In the genomic region with DNA sequence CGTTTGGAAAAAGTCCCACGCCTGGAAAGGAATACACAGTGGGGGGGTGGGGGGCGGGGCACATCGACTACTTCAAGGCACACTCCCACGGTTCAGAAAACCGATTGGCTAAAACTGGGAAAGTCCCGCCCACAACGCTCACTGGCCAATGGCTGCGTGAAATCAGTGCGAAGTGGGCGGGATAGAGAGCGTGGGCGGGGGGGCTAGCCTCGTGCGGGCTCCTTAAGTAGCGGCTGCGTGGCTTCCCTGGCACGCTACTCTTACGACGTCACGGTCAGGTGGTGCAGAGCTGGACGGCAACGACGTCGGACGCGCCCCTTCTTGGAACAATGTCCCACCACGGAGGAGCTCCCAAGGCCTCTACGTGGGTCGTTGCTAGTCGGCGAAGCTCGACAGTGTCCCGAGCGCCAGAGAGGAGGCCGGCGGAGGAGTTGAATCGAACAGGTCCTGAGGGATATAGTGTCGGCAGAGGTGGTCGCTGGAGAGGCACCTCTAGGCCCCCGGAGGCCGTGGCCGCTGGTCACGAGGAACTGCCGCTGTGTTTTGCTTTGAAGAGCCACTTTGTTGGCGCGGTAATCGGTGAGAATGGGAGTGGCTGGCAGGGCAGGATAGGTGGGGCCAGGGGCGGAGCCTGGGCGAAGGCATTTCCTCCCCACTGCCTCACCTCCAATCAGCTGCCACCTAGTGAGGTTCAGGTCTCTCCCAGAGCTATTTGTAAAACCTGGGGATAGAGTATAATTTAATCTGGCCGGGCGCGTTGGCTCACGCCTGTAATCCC, we compare ENCODE assay signal across 8 cellular contexts. TPM values are rescaled to one million over a fixed set of nuclear protein-coding genes. Genes with fewer than 3 reads are reported as not detected.
DNase-seq lines count a peak whose midpoint lies in the region; ATAC-seq and TF ChIP-seq lines count a peak whose summit lies in the region.

A gene (plus strand): TSS at position 252 of the 778 bp plus-strand sequence. CDS start 78 bp downstream, at position 330.

- H3K36me3 ChIP-seq in lung (ENCODE audit: control insufficient read depth in 2 of 2, insufficient read depth in 2 of 2, low read length in 2 of 2) (no peaks in the 10 kb centered on the region), subcutaneous abdominal adipose tissue (ENCODE audit: control insufficient read depth in 5 of 5, insufficient read depth in 5 of 5, low read length in 5 of 5) (no peaks in the 10 kb centered on the region), Caco-2 (ENCODE audit: control insufficient read depth, insufficient read depth, low read length) (no peaks in the 10 kb centered on the region)

- H3K4me1 Mint-ChIP-seq in Caco-2 (ENCODE audit: low read depth, unreplicated experiment), result peaks cover 7% of the 10 kb centered on the region

- H3K27ac ChIP-seq in lung (ENCODE audit: low read depth in 1 of 2, low read length in 1 of 2) (peak within 1 kb of the TSS in 1 of 2 donors; percentile 6), subcutaneous abdominal adipose tissue (ENCODE audit: low read depth, low read length) (no peak within 1 kb of the TSS)

- ATAC-seq in lung (ENCODE audit: insufficient read depth, low FRiP score), result peak; percentile 72
- ATAC-seq in GM18520 (IDR thresholded peaks at IDR 0.05; ENCODE audit: unreplicated experiment), result no peak

- no peak for TF ChIP-seq CTCF in astrocyte of the spinal cord (IDR thresholded peaks at IDR 0.05; ENCODE audit: low read depth, low read length)
- no peak for TF ChIP-seq CTCF in lung (IDR thresholded peaks at IDR 0.05; ENCODE audit: control extremely low read depth, extremely low read depth)
- no peak for TF ChIP-seq CTCF in Caco-2 (IDR thresholded peaks at IDR 0.05; ENCODE audit: insufficient read depth in 1 of 2, low read depth in 1 of 2, low read length in 1 of 2, severe bottlenecking in 1 of 2, unreplicated experiment in 1 of 2)

- WGBS in lung, 2 donors, result 81% methylated on average over 54 of the region's 54 CpGs

- H3K9me3 ChIP-seq in lung (ENCODE audit: control insufficient read depth in 2 of 2, insufficient read depth in 1 of 2, low read length in 1 of 2), result no peaks in the 10 kb centered on the region
- no peaks in the 10 kb centered on the region for H3K9me3 ChIP-seq in subcutaneous abdominal adipose tissue (ENCODE audit: control insufficient read depth in 5 of 5, low read length in 5 of 5)
- no peaks in the 10 kb centered on the region for H3K9me3 ChIP-seq in Caco-2

- H3K27me3 ChIP-seq in lung (ENCODE audit: control insufficient read depth, insufficient read depth), result no peaks in the 10 kb centered on the region
- peaks cover 0 to 3% (median 0%) of the 10 kb centered on the region in 5 donors for H3K27me3 ChIP-seq in subcutaneous abdominal adipose tissue (ENCODE audit: control insufficient read depth in 5 of 5, insufficient read depth in 4 of 5, low read length in 5 of 5)
- no peaks in the 10 kb centered on the region for H3K27me3 ChIP-seq in Caco-2 (replicated peaks; ENCODE audit: control insufficient read depth, insufficient read depth, low read length)

- BruUV-seq in Caco-2 (replicated peaks; lab: Mats Ljungman, UMichigan), result no TSS peak

- POLR2A ChIA-PET in Caco-2 (lab: Charles Lee), result no interaction called here

- CTCF ChIA-PET in Caco-2 (lab: Charles Lee), result no interaction called here

- peak within 1 kb of the TSS in 1 of 5 donors; percentile 26 for H3K9ac ChIP-seq in subcutaneous abdominal adipose tissue (ENCODE audit: low read length in 5 of 5)

- H3K4me3 Mint-ChIP-seq in Caco-2 (ENCODE audit: unreplicated experiment), result no peak within 1 kb of the TSS

- no peak within 1 kb of the TSS for H3K27ac Mint-ChIP-seq in Caco-2 (ENCODE audit: unreplicated experiment)

- no peaks in the 10 kb centered on the region for H3K27me3 Mint-ChIP-seq in Caco-2 (ENCODE audit: insufficient read depth, unreplicated experiment)

- peak within 1 kb of the TSS; percentile 44; the same call in 1 of the 2 replicates for H3K4me3 ChIP-seq in GM08714 (ENCODE audit: low read length)
- peak within 1 kb of the TSS; percentile 15 for H3K4me3 ChIP-seq in astrocyte of the spinal cord (ENCODE audit: low read depth, low read length)
- H3K4me3 ChIP-seq in lung, result no peak within 1 kb of the TSS
- H3K4me3 ChIP-seq in subcutaneous abdominal adipose tissue (ENCODE audit: low read depth in 1 of 5, low read length in 5 of 5), result peak within 1 kb of the TSS in 3 of 5 donors; percentile 28 to 42 (median 29)
- no peak within 1 kb of the TSS for H3K4me3 ChIP-seq in Caco-2 (ENCODE audit: low read depth, low read length)

- no peaks in the 10 kb centered on the region for H3K9me3 Mint-ChIP-seq in Caco-2 (ENCODE audit: unreplicated experiment)

- in situ Hi-C loops in astrocyte of the spinal cord (cut with HindIII; ENCODE audit: low sequenced_read_pairs), result no loop called here

- H3K4me1 ChIP-seq in lung (ENCODE audit: control insufficient read depth in 2 of 2, insufficient read depth in 2 of 2, low read length in 2 of 2) (no peaks in the 10 kb centered on the region), subcutaneous abdominal adipose tissue (ENCODE audit: control insufficient read depth in 5 of 5, insufficient read depth in 5 of 5, low read length in 5 of 5) (peaks cover 0 to 3% (median 0%) of the 10 kb centered on the region in 5 donors), Caco-2 (no peaks in the 10 kb centered on the region)

- intact Hi-C loops in Caco-2 (cut with micrococcal nuclease; ENCODE audit: unreplicated experiment), result no loop called here

- H3K36me3 Mint-ChIP-seq in Caco-2 (ENCODE audit: insufficient read depth, unreplicated experiment), result no peaks in the 10 kb centered on the region

- peak; percentile 22 for DNase-seq in NCI-H524 treated with DMSO at 0.1 percent for 48 hours (lab: John Stamatoyannopoulos, UW)
- peak; percentile 26 for DNase-seq in astrocyte of the spinal cord (ENCODE audit: low read depth, low spot score)
- DNase-seq in lung (ENCODE audit: low spot score), result peak; percentile 74
- no peak for DNase-seq in ecto neural progenitor cell (ENCODE audit: low spot score)
- no peak for DNase-seq in Caco-2

RNA-seq across cellular contexts. Expression of the gene that starts here (rescaled TPM):
- 1 to 10 TPM in 1 of 2 donors, under 1 TPM in 1; 0.14 to 3.0 TPM for total RNA-seq in lung
- 1 to 10 TPM in 1 of 2 donors, under 1 TPM in 1; 0.81 to 1.0 TPM for polyA plus RNA-seq in lung
- total RNA-seq in Caco-2 (2022), result not detected in 2 replicates

Comparison
In these comparisons a context has a peak if more than half of its experiments do, and no peak if none do; other contexts are left out.
1. H3K4me3 ChIP-seq: peak in GM08714 (single experiment), astrocyte of the spinal cord (single experiment) and subcutaneous abdominal adipose tissue (3 of 5); none in lung (single experiment) and Caco-2 (single experiment).
2. DNase-seq: peak in NCI-H524 treated with DMSO at 0.1 percent for 48 hours (single experiment), astrocyte of the spinal cord (single experiment) and lung (single experiment); none in ecto neural progenitor cell (single experiment) and Caco-2 (0 of 2).